8 cellular contexts compared by ENCODE assay signal in the genomic region with DNA sequence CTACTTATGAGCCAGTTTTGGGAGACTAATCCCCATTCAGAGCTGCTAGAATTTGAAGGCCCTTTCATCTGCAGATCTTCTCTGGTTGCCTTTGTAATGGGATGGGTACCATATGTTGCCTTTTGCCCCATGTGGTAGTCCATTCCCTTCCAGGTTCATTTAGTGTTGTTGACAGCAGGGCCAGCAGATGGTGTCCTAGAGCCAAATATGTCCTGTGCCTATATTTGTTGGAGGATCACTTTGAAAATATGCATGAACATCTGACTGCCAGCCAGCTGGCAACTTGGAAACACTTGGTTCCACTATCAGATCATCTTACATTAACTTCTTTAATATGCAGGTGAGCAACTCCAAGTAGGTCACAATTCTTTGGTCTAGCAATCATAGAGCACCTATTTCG. TPM values are rescaled to one million over a fixed set of nuclear protein-coding genes. Genes with fewer than 3 reads are reported as not detected.
DNase-seq lines count a peak whose midpoint lies in the region; ATAC-seq, FAIRE-seq and TF ChIP-seq lines count a peak whose summit lies in the region.

No MANE protein-coding gene starts in this region.

- peaks cover 0 to 1% of the 10 kb centered on the region in 2 donors for H3K27me3 Mint-ChIP-seq in T-cell

- no peak overlapping the region for H3K4me2 ChIP-seq in keratinocyte (ENCODE audit: control insufficient read depth, extremely low read depth, insufficient read depth, low read depth, low read length)

- dilution Hi-C loops in keratinocyte (cut with MboI; ENCODE audit: extremely low pct_ligation_motif_present, low sequenced_read_pairs): loop anchor here (25.0 kb wide), 1 partner anchor 671 kb away; a partner anchor contains a TSS

- TF ChIP-seq CTCF in GM12864 (IDR thresholded peaks at IDR 0.05; ENCODE audit: low read depth, low read length, missing control alignments) (peak; percentile 60), HEK293 (tag by site-specific recombination; IDR thresholded peaks at IDR 0.05) (no peak), brain microvascular endothelial cell (IDR thresholded peaks at IDR 0.05; ENCODE audit: low read depth, low read length, missing control alignments) (peak; percentile 88), keratinocyte (optimal IDR thresholded peaks at IDR 0.05 in 1 of 3, IDR thresholded peaks at IDR 0.05 in 1 of 3, conservative IDR thresholded peaks at IDR 0.05 in 1 of 3; ENCODE audit: extremely low read depth in 1 of 3, insufficient read depth in 2 of 3, low read length in 3 of 3) (peak; percentile 65 to 89 (median 79))

- CTCF ChIA-PET in HEK293 (lab: Yijun Ruan, JAX) (interaction anchor here (0.6 to 2.7 kb wide), 11 partner anchors 13 to 1181 kb away, joined by 3 to 16 read pairs (median 3); no protein-coding TSS in a partner anchor), T-cell (lab: Charles Lee) (interaction anchor here (0.5 to 3.5 kb wide), 17 partner anchors 9 to 986 kb away, joined by 3 to 30 read pairs (median 4); no protein-coding TSS in a partner anchor)

- FAIRE-seq in keratinocyte (lab: Jason Lieb, UNC): peak; percentile 86

- DNase-seq in GM12864 (ENCODE audit: low read depth) (peak; percentile 13), NCI-H1417 (lab: John Stamatoyannopoulos, UW) (peak; percentile 40 to 91 (median 81)), T-cell (peak; percentile 25 to 70 (median 53)), brain microvascular endothelial cell (peak; percentile 48), keratinocyte (ENCODE audit: low read depth, low spot score) (peak; percentile 15), 8988T (no peak)
- peak; percentile 40 to 42 for DNase-seq in stimulated activated CD4-positive, alpha-beta T cell treated with anti-CD3 and anti-CD28 coated beads, Interleukin-4, amount 100 ng/mL, for 4 hours

- ATAC-seq in T-cell (replicated peaks in 1 of 4): peak; percentile 70 to 84 (median 74)

- peaks cover 7% of the 10 kb centered on the region for H3K36me3 Mint-ChIP-seq in T-cell

- no peaks in the 10 kb centered on the region for H4K20me1 ChIP-seq in keratinocyte (ENCODE audit: control insufficient read depth, extremely low read depth, insufficient read depth, low read length)

- POLR2A ChIA-PET in HEK293 (lab: Yijun Ruan, JAX) (interaction anchor here (0.6 kb wide), 1 partner anchor 666 kb away, joined by 4 read pairs; no protein-coding TSS in a partner anchor), T-cell (lab: Charles Lee) (interaction anchor here (0.6 kb wide), 2 partner anchors 211 to 451 kb away, joined by 3 to 7 read pairs; no protein-coding TSS in a partner anchor)

- no peak overlapping the region for H3K27ac ChIP-seq in HEK293 (ENCODE audit: extremely low read depth, low read depth, low read length)
- no peak overlapping the region for H3K27ac ChIP-seq in brain microvascular endothelial cell
- no peak overlapping the region for H3K27ac ChIP-seq in keratinocyte (ENCODE audit: control insufficient read depth, insufficient read depth, low read length)

- H3K9me3 Mint-ChIP-seq in T-cell: peaks cover 0 to 2% (median 0%) of the 10 kb centered on the region in 3 donors

- H3K4me3 ChIP-seq in GM12864 (ENCODE audit: low read depth, low read length) (no peak overlapping the region), HEK293 (ENCODE audit: low read depth, low read length) (no peak overlapping the region), brain microvascular endothelial cell (ENCODE audit: low read depth, low read length) (no peak overlapping the region), keratinocyte (ENCODE audit: control insufficient read depth in 2 of 3, extremely low read depth in 1 of 3, insufficient read depth in 2 of 3, low read depth in 1 of 3, low read length in 3 of 3) (no peak overlapping the region)

- H3K79me2 ChIP-seq in keratinocyte (ENCODE audit: control insufficient read depth, insufficient read depth, low read length): no peaks in the 10 kb centered on the region

- H3K4me1 ChIP-seq in HEK293 (ENCODE audit: control insufficient read depth, insufficient read depth, low read length): no peaks in the 10 kb centered on the region
- H3K4me1 ChIP-seq in keratinocyte (ENCODE audit: control insufficient read depth, extremely low read depth, insufficient read depth, low read length): no peaks in the 10 kb centered on the region

- H3K4me3 Mint-ChIP-seq in T-cell: no peak overlapping the region

- peak overlapping the region; percentile 16 to 56 for H3K27ac Mint-ChIP-seq in T-cell

- no peak overlapping the region for H2AFZ ChIP-seq in keratinocyte (ENCODE audit: control insufficient read depth, low read length)

- no peaks in the 10 kb centered on the region for H3K27me3 ChIP-seq in brain microvascular endothelial cell (replicated peaks)
- no peaks in the 10 kb centered on the region for H3K27me3 ChIP-seq in keratinocyte (ENCODE audit: control insufficient read depth, extremely low read depth, insufficient read depth, low read length)

- in situ Hi-C loops in brain microvascular endothelial cell (cut with HindIII; ENCODE audit: low pct_ligation_motif_present, low sequenced_read_pairs): loop anchor here (10.0 kb wide), 1 partner anchor 669 kb away; a partner anchor contains a TSS

- H3K9me1 ChIP-seq in keratinocyte (ENCODE audit: control insufficient read depth, extremely low read depth, insufficient read depth, low read length): no peaks in the 10 kb centered on the region

- peaks cover 6 to 10% (median 9%) of the 10 kb centered on the region in 3 donors for H3K4me1 Mint-ChIP-seq in T-cell

- H3K9ac ChIP-seq in keratinocyte (ENCODE audit: control insufficient read depth, extremely low read depth, insufficient read depth, low read length): no peak overlapping the region

- H3K9me3 ChIP-seq in HEK293 (ENCODE audit: control insufficient read depth, insufficient read depth, low read depth, low read length) (no peaks in the 10 kb centered on the region), keratinocyte (ENCODE audit: control insufficient read depth, low read depth, low read length) (peaks cover 3% of the 10 kb centered on the region)

- H3K36me3 ChIP-seq in HEK293 (ENCODE audit: control insufficient read depth in 2 of 2, insufficient read depth in 1 of 2, low read length in 2 of 2) (no peaks in the 10 kb centered on the region), brain microvascular endothelial cell (replicated peaks) (no peaks in the 10 kb centered on the region), keratinocyte (ENCODE audit: control insufficient read depth in 2 of 2, extremely low read depth in 1 of 2, insufficient read depth in 2 of 2, low read length in 2 of 2) (no peaks in the 10 kb centered on the region)

TF ChIP-seq in HEK293, 187 proteins besides CTCF, POLR2A, EP300 and RAD21:
- TF ChIP-seq KLF1 (tag by site-specific recombination; IDR thresholded peaks at IDR 0.05) (no peak), ZNF214 (tag by site-specific recombination; IDR thresholded peaks at IDR 0.05; ENCODE audit: borderline replicate concordance) (no peak), PRDM1 (tag by site-specific recombination; IDR thresholded peaks at IDR 0.05) (no peak), ZFHX2 (tag by site-specific recombination; conservative IDR thresholded peaks at IDR 0.05) (no peak), ZNF654 (tag by site-specific recombination; IDR thresholded peaks at IDR 0.05; ENCODE audit: low read depth) (peak; percentile 68), ZNF341 (tag by site-specific recombination; IDR thresholded peaks at IDR 0.05; ENCODE audit: low read depth) (no peak), ZNF561 (tag by site-specific recombination; IDR thresholded peaks at IDR 0.05; ENCODE audit: borderline replicate concordance) (no peak)
TF ChIP-seq in HEK293: peak in this region for 1.

RNA-seq across cellular contexts. Expression of a gene that starts 30.4 kb away (rescaled TPM):
- under 1 TPM in 1 of 5 donors, not detected in 4; 0.35 TPM for total RNA-seq in T-cell
- 0.14 to 0.24 TPM in 2 of 3 replicates, not detected in the other for polyA plus RNA-seq in keratinocyte
- not detected for polyA plus RNA-seq in keratinocyte (2011; ENCODE audit: low read depth)
- polyA plus RNA-seq in keratinocyte (2011; cell fraction: cytosol; rRNA removed): 0.30 TPM in 1 of 2 replicates, not detected in the other
- polyA plus RNA-seq in keratinocyte (2011; cell fraction: nucleus; rRNA removed): 0.41 and 0.84 TPM in 2 replicates
- polyA plus RNA-seq in keratinocyte (2012; ENCODE audit: low replicate concordance): not detected in 2 replicates
- 0.07 to 0.70 TPM in 2 of 3 replicates, not detected in the other for polyA minus RNA-seq in keratinocyte
- not detected for polyA minus RNA-seq in keratinocyte (2011; cell fraction: cytosol; rRNA and poly(A)+ RNA removed)
- polyA minus RNA-seq in keratinocyte (2011; cell fraction: nucleus; rRNA and poly(A)+ RNA removed): 1.4 TPM in 1 of 2 replicates, not detected in the other
